Comparison of ENCODE assay signal across 20 cellular contexts in the genomic region with DNA sequence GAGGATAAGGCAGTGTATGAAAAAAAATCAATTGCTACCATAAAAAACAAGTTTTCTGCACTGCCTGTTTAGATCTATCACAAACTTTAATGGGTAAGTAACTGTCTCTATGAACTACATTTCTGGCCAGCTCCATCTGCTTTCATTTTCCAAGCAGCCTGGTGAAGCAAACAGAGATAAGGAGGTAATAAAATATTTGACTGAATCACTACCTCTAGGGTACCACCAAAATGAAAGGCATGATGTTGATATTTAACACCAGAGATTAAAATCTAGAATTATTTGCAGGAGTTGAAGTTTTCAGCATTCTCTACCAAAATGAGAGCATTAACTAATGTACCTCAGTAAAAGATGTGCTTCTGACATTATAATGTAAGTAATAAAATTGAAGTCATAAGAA.
"Had no signal": no experiment of that assay in that cellular context is flagged by ENCODE, and none has a peak within 500 bp of the region (broad histone marks: within the 10 kb centered on the region; RNA-seq: fewer than 3 reads in every experiment).

No MANE protein-coding gene starts in this region.

- H3K27me3 ChIP-seq: ascending aorta, brain microvascular endothelial cell, esophagus squamous epithelium, stomach, suprapubic skin, tibial nerve had no signal

- ATAC-seq: left lobe of liver; naive thymus-derived CD4-positive, alpha-beta T cell; sciatic nerve; stimulated activated memory B cell treated with anti-CD40 and anti-IgM and Interleukin-4, amounts not matched to agents 10 μg/mL and 1 μg/mL and 100 μg/mL, for 72 hours; WTC11 had no signal

- H3K27ac ChIP-seq: ascending aorta, brain microvascular endothelial cell, coronary artery, esophagus squamous epithelium, stomach, suprapubic skin, tibial nerve had no signal

- DNase-seq: activated gamma-delta T cell treated with Interleukin-2 at 50 U/mL for 16 hours; activated T-cell treated with anti-CD3 and anti-CD28 coated beads, Interleukin-2, amount 50 U/mL, for 1 hour; brain microvascular endothelial cell; endodermal cell; esophagus squamous epithelium; foreskin fibroblast; naive thymus-derived CD4-positive, alpha-beta T cell; occipital lobe; small intestine; stimulated activated CD4-positive, alpha-beta T cell treated with anti-CD3 and anti-CD28 coated beads, Interleukin-2, amount 100 ng/mL, for 24 hours; stomach; T1000 had no signal

- H3K36me3 ChIP-seq: ascending aorta, brain microvascular endothelial cell, esophagus squamous epithelium, stomach, suprapubic skin, tibial nerve had no signal

- H3K9me3 ChIP-seq: ascending aorta had no signal

- H3K4me1 ChIP-seq: esophagus squamous epithelium, stomach, suprapubic skin, tibial nerve had no signal

- H3K4me3 ChIP-seq: ascending aorta, coronary artery, esophagus squamous epithelium, stomach, suprapubic skin, tibial nerve had no signal
